ENCODE assay signal across 25 cellular contexts in genomic region chr14:64091217-64091616, GRCh38.
"Had no signal": no experiment of that assay in that cellular context is flagged by ENCODE, and none has a peak within 500 bp of the region (broad histone marks: within the 10 kb centered on the region; RNA-seq: fewer than 3 reads in every experiment).

No MANE protein-coding gene starts in this region.

- H3K27ac Mint-ChIP-seq: activated naive CD8-positive, alpha-beta T cell; effector memory CD8-positive, alpha-beta T cell; memory B cell; T-helper 1 cell treated with Interleukin-12 subunit alpha and Interleukin-12 subunit beta and Interleukin-4 antibody, amounts not matched to agents 30 μg/mL and 1 μg/mL, for 36 hours had no signal

- H3K36me3 ChIP-seq: prostate gland had no signal

- H3K27ac ChIP-seq: gastroesophageal sphincter, hepatocyte, neutrophil, prostate gland, VCaP had no signal

- H3K27me3 Mint-ChIP-seq: activated naive CD8-positive, alpha-beta T cell; effector memory CD8-positive, alpha-beta T cell; memory B cell had no signal

- H3K4me1 Mint-ChIP-seq: memory B cell had no signal

- ATAC-seq: effector memory CD8-positive, alpha-beta T cell; gastroesophageal sphincter; left cardiac atrium; natural killer cell had no signal

- H3K9me3 Mint-ChIP-seq: effector memory CD8-positive, alpha-beta T cell; memory B cell; natural killer cell; T-helper 1 cell treated with Interleukin-12 subunit alpha and Interleukin-12 subunit beta and Interleukin-4 antibody, amounts not matched to agents 30 μg/mL and 1 μg/mL, for 36 hours had no signal

- DNase-seq: activated CD4-positive, alpha-beta T cell treated with anti-CD3 and anti-CD28 coated beads for 4 hours; activated CD4-positive, alpha-beta T cell treated with anti-CD3 and anti-CD28 coated beads, Interleukin-2, amount 50 U/mL, for 4 hours; activated effector memory CD4-positive, alpha-beta T cell treated with Interleukin-2 at 50 U/mL for 16 hours; activated naive CD4-positive, alpha-beta T cell treated with Interleukin-2 at 50 U/mL for 16 hours; anterior cingulate cortex; cortex of kidney; effector memory CD8-positive, alpha-beta T cell; left cardiac atrium; natural killer cell; retina; stimulated activated CD4-positive, alpha-beta T cell treated with anti-CD3 and anti-CD28 coated beads, Interleukin-15, amount 100 ng/mL, for 24 hours; stimulated activated CD4-positive, alpha-beta T cell treated with anti-CD3 and anti-CD28 coated beads, Interleukin-2, amount 100 ng/mL, for 24 hours; stimulated activated naive CD4-positive, alpha-beta T cell treated with Interleukin-2 at 50 U/mL for 16 hours; T-helper 9 cell; transverse colon had no signal

- H3K36me3 Mint-ChIP-seq: memory B cell had no signal

- H3K4me1 ChIP-seq: gastroesophageal sphincter, prostate gland had no signal

- H3K9me3 ChIP-seq: gastroesophageal sphincter, neutrophil, prostate gland, transverse colon had no signal

- H3K27me3 ChIP-seq: gastroesophageal sphincter, hepatocyte, neutrophil, transverse colon had no signal

- FAIRE-seq: keratinocyte, TTC549 had no signal

- H3K4me3 Mint-ChIP-seq: activated naive CD8-positive, alpha-beta T cell; effector memory CD8-positive, alpha-beta T cell; memory B cell; natural killer cell; T-helper 1 cell treated with Interleukin-12 subunit alpha and Interleukin-12 subunit beta and Interleukin-4 antibody, amounts not matched to agents 30 μg/mL and 1 μg/mL, for 36 hours had no signal

- H3K4me3 ChIP-seq: gastroesophageal sphincter, hepatocyte, prostate gland, transverse colon had no signal
